14 cellular contexts compared by ENCODE assay signal in genomic region chr4:89492476-89493110, GRCh38.
DNase-seq lines count a peak whose midpoint lies in the region; ATAC-seq and TF ChIP-seq lines count a peak whose summit lies in the region.
"Had no signal": no experiment of that assay in that cellular context is flagged by ENCODE, and none has a peak within 500 bp of the region (broad histone marks: within the 10 kb centered on the region; RNA-seq: fewer than 3 reads in every experiment).

No MANE protein-coding gene starts in this region.

- H3K27ac ChIP-seq in RWPE2 (ENCODE audit: poor library complexity, severe bottlenecking) = peak overlapping the region; percentile 58
- H3K27ac ChIP-seq: right lobe of liver, tibial nerve, VCaP had no signal

- ATAC-seq in RWPE2 (ENCODE audit: low read depth) (peak; percentile 94), left colon (no peak), HG03378 (IDR thresholded peaks at IDR 0.05; ENCODE audit: unreplicated experiment) (no peak)
- ATAC-seq: Panc1 had no signal

- no peaks in the 10 kb centered on the region for H3K27me3 ChIP-seq in RWPE2 (ENCODE audit: insufficient read depth, poor library complexity, severe bottlenecking)
- H3K27me3 ChIP-seq: right lobe of liver, tibial nerve had no signal

- TF ChIP-seq CTCF in RWPE2 (IDR thresholded peaks at IDR 0.05; ENCODE audit: poor library complexity, severe bottlenecking) (no peak), fibroblast of mammary gland (conservative IDR thresholded peaks at IDR 0.05; ENCODE audit: control insufficient read depth, insufficient read depth, low read depth, low read length) (no peak)

- H3K9me3 ChIP-seq in RWPE2 (ENCODE audit: severe bottlenecking) = no peaks in the 10 kb centered on the region
- H3K9me3 ChIP-seq: right lobe of liver had no signal

- no peaks in the 10 kb centered on the region for H3K36me3 ChIP-seq in RWPE2 (ENCODE audit: low read depth)
- H3K36me3 ChIP-seq: right lobe of liver, tibial nerve had no signal

- DNase-seq in H4 (ENCODE audit: low spot score) = peak; percentile 63
- no peak for DNase-seq in RWPE2 (ENCODE audit: low spot score)
- DNase-seq in fibroblast of mammary gland (ENCODE audit: low read depth) = peak; percentile 93
- DNase-seq in renal cortical epithelial cell (ENCODE audit: low read depth) = peak; percentile 64
- DNase-seq in left colon = no peak
- no peak for DNase-seq in activated CD4-positive, alpha-beta T cell treated with anti-CD3 and anti-CD28 coated beads, Interleukin-2, amount 50 U/mL, for 48 hours
- DNase-seq in activated gamma-delta T cell (lab: John Stamatoyannopoulos, UW) = no peak
- DNase-seq: activated T-cell treated with anti-CD3 and anti-CD28 coated beads, Interleukin-2, amount 50 U/mL, for 48 hours; NCI-H1930; right lobe of liver had no signal

- intact Hi-C loops in left colon (cut with DNase I, micrococcal nuclease) = no loop called here

- peaks cover 20% of the 10 kb centered on the region for H3K4me1 ChIP-seq in RWPE2 (ENCODE audit: insufficient read depth, poor library complexity, severe bottlenecking)
- H3K4me1 ChIP-seq: right lobe of liver had no signal

- no peak overlapping the region for H3K4me3 ChIP-seq in RWPE2 (ENCODE audit: severe bottlenecking)
- H3K4me3 ChIP-seq in fibroblast of mammary gland (ENCODE audit: control insufficient read depth, low read depth, low read length) = no peak overlapping the region
- H3K4me3 ChIP-seq: right lobe of liver, tibial nerve had no signal

Comparison
In these comparisons a context has a peak if more than half of its experiments do, and no peak if none do; other contexts are left out.
1. DNase-seq: peak in H4 (single experiment), fibroblast of mammary gland (single experiment) and renal cortical epithelial cell (single experiment); none in RWPE2 (single experiment), left colon (0 of 2), activated CD4-positive, alpha-beta T cell treated with anti-CD3 and anti-CD28 coated beads, Interleukin-2, amount 50 U/mL, for 48 hours (0 of 2) and activated gamma-delta T cell (single experiment).